In genomic region chr6:38417521-38417920, GRCh38 we compare ENCODE assay signal across 17 cellular contexts.
DNase-seq lines count a peak whose midpoint lies in the region; ATAC-seq, FAIRE-seq and TF ChIP-seq lines count a peak whose summit lies in the region.
"Had no signal": no experiment of that assay in that cellular context is flagged by ENCODE, and none has a peak within 500 bp of the region (broad histone marks: within the 10 kb centered on the region; RNA-seq: fewer than 3 reads in every experiment).

No MANE protein-coding gene starts in this region.

- H3K4me3 ChIP-seq in HCT116 (replicated peaks in 1 of 2; ENCODE audit: low read depth in 1 of 2, low read length in 2 of 2) (no peak overlapping the region), GM12878 (no peak overlapping the region), left lung (no peak overlapping the region)
- H3K4me3 ChIP-seq: GM23338 had no signal

- H3K79me2 ChIP-seq in HCT116 (ENCODE audit: insufficient read depth, low read length) (no peaks in the 10 kb centered on the region), GM12878 (ENCODE audit: control insufficient read depth, insufficient read depth, low read length) (no peaks in the 10 kb centered on the region)

- intact Hi-C loops in HCT116 (cut with micrococcal nuclease) (no loop called here), GM12878 (cut with micrococcal nuclease; ENCODE audit: unreplicated experiment) (no loop called here), left lung (cut with DNase I) (no loop called here)

- no peak for TF ChIP-seq EP300 in GM12878 (IDR thresholded peaks at IDR 0.05; ENCODE audit: borderline replicate concordance in 1 of 2, control insufficient read depth in 1 of 2, low read depth in 2 of 2, low read length in 2 of 2)

- H3K27me3 ChIP-seq in HCT116 (ENCODE audit: insufficient read depth, low read length) (no peaks in the 10 kb centered on the region), GM12878 (replicated peaks in 1 of 2; ENCODE audit: control insufficient read depth in 2 of 2, insufficient read depth in 2 of 2, low read length in 1 of 2) (no peaks in the 10 kb centered on the region), left lung (no peaks in the 10 kb centered on the region)

- no peaks in the 10 kb centered on the region for H3K9me2 ChIP-seq in HCT116 (ENCODE audit: insufficient read depth)

- H3K27ac ChIP-seq in HCT116 (ENCODE audit: low read depth, low read length), result no peak overlapping the region
- no peak overlapping the region for H3K27ac ChIP-seq in GM12878 (ENCODE audit: control insufficient read depth, insufficient read depth)
- no peak overlapping the region for H3K27ac ChIP-seq in left lung
- H3K27ac ChIP-seq: C4-2B had no signal

- RAD21 ChIA-PET in HCT116 (lab: Charles Lee; ENCODE audit: low non-redundant PET in 1 of 2, low total read pairs in 2 of 2, uncharacterized antibody in 2 of 2, unreplicated experiment in 2 of 2), result no interaction called here
- RAD21 ChIA-PET in GM12878 (lab: Charles Lee; ENCODE audit: unreplicated experiment), result no interaction called here

- ATAC-seq in HCT116 (no peak), GM12878 (no peak), left lung (peak; percentile 44)
- ATAC-seq: GM23338 had no signal

- H4K20me1 ChIP-seq in HCT116 (ENCODE audit: insufficient read depth), result no peaks in the 10 kb centered on the region
- H4K20me1 ChIP-seq in GM12878 (ENCODE audit: control insufficient read depth, insufficient read depth), result no peaks in the 10 kb centered on the region

- DNase-seq in HCEC 1CT, result peak; percentile 8
- DNase-seq in HCT116 (ENCODE audit: low read depth, low spot score), result no peak
- DNase-seq in GM12878 (ENCODE audit: low read depth, low spot score), result no peak
- no peak for DNase-seq in left lung
- no peak for DNase-seq in NOMO-1 (lab: John Stamatoyannopoulos, UW; ENCODE audit: unreplicated experiment in 2 of 2)
- no peak for DNase-seq in dedifferentiated amniotic fluid mesenchymal stem cell (ENCODE audit: extremely low spot score)
- no peak for DNase-seq in MV-4-11 (lab: John Stamatoyannopoulos, UW)
- DNase-seq: AML-193; CD4-positive, alpha-beta T cell; DMS153; DMS79; GDM1; H7; KBM-7 had no signal

- no peaks in the 10 kb centered on the region for H3K9me3 ChIP-seq in HCT116 (ENCODE audit: control insufficient read depth in 1 of 2, insufficient read depth in 1 of 2, low read depth in 1 of 2, low read length in 2 of 2)
- H3K9me3 ChIP-seq in GM12878 (replicated peaks; ENCODE audit: control insufficient read depth, insufficient read depth, low read length), result no peaks in the 10 kb centered on the region
- H3K9me3 ChIP-seq in left lung, result no peaks in the 10 kb centered on the region

- POLR2A ChIA-PET in HCT116 (lab: Charles Lee) (no interaction called here), GM12878 (lab: Charles Lee) (no interaction called here)

- no TSS peak for BruUV-seq in HCT116 (replicated peaks; lab: Mats Ljungman, UMichigan)
- BruUV-seq in GM12878 (replicated peaks; lab: Mats Ljungman, UMichigan), result no TSS peak

- CTCF ChIA-PET in HCT116 (lab: Charles Lee), result no interaction called here
- CTCF ChIA-PET in GM12878 (lab: Yijun Ruan, JAX), result interaction anchor here (0.6 to 0.8 kb wide), 2 partner anchors 9 to 41 kb away, joined by 3 read pairs; no protein-coding TSS in a partner anchor

- SMC1A ChIA-PET in GM12878 (lab: Charles Lee; ENCODE audit: uncharacterized antibody, unreplicated experiment), result interaction anchor here (1.6 kb wide), 1 partner anchor 8 kb away, joined by 3 read pairs; no protein-coding TSS in a partner anchor

- no peak for TF ChIP-seq CTCF in HCT116 (IDR thresholded peaks at IDR 0.05 in 2 of 3, conservative IDR thresholded peaks at IDR 0.05 in 1 of 3; ENCODE audit: borderline replicate concordance in 1 of 3, insufficient read depth in 1 of 3, low read depth in 2 of 3, low read length in 2 of 3)
- no peak for TF ChIP-seq CTCF in GM12878 (IDR thresholded peaks at IDR 0.05 in 2 of 3, conservative IDR thresholded peaks at IDR 0.05 in 1 of 3; ENCODE audit: control insufficient read depth in 2 of 3, extremely low read depth in 1 of 3, insufficient read depth in 1 of 3, low read depth in 3 of 3, low read length in 3 of 3)
- no peak for TF ChIP-seq CTCF in left lung (IDR thresholded peaks at IDR 0.05)

- H2AFZ ChIP-seq in HCT116 (ENCODE audit: low read depth, low read length, poor library complexity, severe bottlenecking), result no peak overlapping the region
- no peak overlapping the region for H2AFZ ChIP-seq in GM12878 (ENCODE audit: control insufficient read depth, low read depth, low read length)
- H2AFZ ChIP-seq: GM23338 had no signal

- peak; percentile 13 for FAIRE-seq in GM12878 (lab: Jason Lieb, UNC)
- FAIRE-seq: A204.1 had no signal

- in situ Hi-C loops in GM12878 (cut with MboI), result no loop called here

- no peak for TF ChIP-seq RAD21 in HCT116 (IDR thresholded peaks at IDR 0.05; ENCODE audit: low read depth)
- TF ChIP-seq RAD21 in GM12878 (IDR thresholded peaks at IDR 0.05; ENCODE audit: insufficient read depth, low read depth, low read length), result no peak

- TF ChIP-seq POLR2A in HCT116 (IDR thresholded peaks at IDR 0.05; ENCODE audit: borderline replicate concordance, extremely low read depth, insufficient read depth, insufficient read length) (no peak), GM12878 (IDR thresholded peaks at IDR 0.05; ENCODE audit: low read depth, low read length) (no peak)

- WGBS in GM12878 (ENCODE audit: insufficient coverage, insufficient replicate concordance, low lambda C conversion rate, missing lambda C conversion rate), result 80% methylated on average over 6 of the region's 6 CpGs

- no peaks in the 10 kb centered on the region for H3K36me3 ChIP-seq in HCT116 (ENCODE audit: control insufficient read depth in 1 of 2, insufficient read depth in 2 of 2, low read length in 2 of 2)
- H3K36me3 ChIP-seq in GM12878 (ENCODE audit: control insufficient read depth in 2 of 2, insufficient read depth in 2 of 2, low read length in 1 of 2), result no peaks in the 10 kb centered on the region
- H3K36me3 ChIP-seq in left lung, result no peaks in the 10 kb centered on the region

- H3K4me2 ChIP-seq in HCT116 (ENCODE audit: low read length) (no peak overlapping the region), GM12878 (ENCODE audit: control insufficient read depth, insufficient read depth) (no peak overlapping the region)
- H3K4me2 ChIP-seq: GM23338 had no signal

- no peak overlapping the region for H3K9ac ChIP-seq in HCT116 (ENCODE audit: low read length)
- H3K9ac ChIP-seq in GM12878 (ENCODE audit: control insufficient read depth, insufficient read depth, low read length), result no peak overlapping the region

- H3K4me1 ChIP-seq in HCT116 (ENCODE audit: control insufficient read depth in 1 of 2, insufficient read depth in 2 of 2, low read length in 2 of 2) (no peaks in the 10 kb centered on the region), GM12878 (ENCODE audit: control insufficient read depth, insufficient read depth, low read length) (no peaks in the 10 kb centered on the region), left lung (no peaks in the 10 kb centered on the region)

TF ChIP-seq in HCT116, 20 proteins besides CTCF, POLR2A, EP300 and RAD21:
- TF ChIP-seq CEBPB (IDR thresholded peaks at IDR 0.05; ENCODE audit: low read depth) (peak; percentile 54), ZFX (IDR thresholded peaks at IDR 0.05) (no peak)

TF ChIP-seq in GM12878, 131 proteins besides CTCF, POLR2A, EP300 and RAD21:
- no peak for TF ChIP-seq RFX5 (IDR thresholded peaks at IDR 0.05; ENCODE audit: low read depth, low read length)
- TF ChIP-seq YY1 (IDR thresholded peaks at IDR 0.05; ENCODE audit: low read depth, low read length), result no peak
- TF ChIP-seq MTA3 (IDR thresholded peaks at IDR 0.05; ENCODE audit: borderline replicate concordance, low read length), result no peak
- TF ChIP-seq HDGF (IDR thresholded peaks at IDR 0.05), result no peak
- no peak for TF ChIP-seq ATF3 (IDR thresholded peaks at IDR 0.05; ENCODE audit: borderline replicate concordance, extremely low read depth, low read depth, low read length)
- TF ChIP-seq PAX8 (IDR thresholded peaks at IDR 0.05), result no peak
- no peak for TF ChIP-seq ZNF274 (IDR thresholded peaks at IDR 0.05; ENCODE audit: insufficient read depth, insufficient read length)
- no peak for TF ChIP-seq SRF (IDR thresholded peaks at IDR 0.05; ENCODE audit: low read depth in 2 of 2, low read length in 2 of 2)
- TF ChIP-seq CREM (IDR thresholded peaks at IDR 0.05; ENCODE audit: low read depth), result no peak
- TF ChIP-seq SREBF1 (IDR thresholded peaks at IDR 0.05; ENCODE audit: low read length), result no peak
- TF ChIP-seq USF2 (IDR thresholded peaks at IDR 0.05; ENCODE audit: borderline replicate concordance, low read depth, low read length), result no peak
- TF ChIP-seq BHLHE40 (IDR thresholded peaks at IDR 0.05; ENCODE audit: borderline replicate concordance in 1 of 2, low read depth in 2 of 2, low read length in 1 of 2), result no peak
- TF ChIP-seq SMARCA5 (IDR thresholded peaks at IDR 0.05), result no peak
- TF ChIP-seq SMAD5 (IDR thresholded peaks at IDR 0.05; ENCODE audit: low read depth), result no peak
- no peak for TF ChIP-seq PBX3 (IDR thresholded peaks at IDR 0.05; ENCODE audit: insufficient replicate concordance, low read depth, low read length)
- TF ChIP-seq FOXM1 (IDR thresholded peaks at IDR 0.05; ENCODE audit: low read depth, low read length), result no peak
- TF ChIP-seq GATAD2B (conservative IDR thresholded peaks at IDR 0.05; ENCODE audit: low read depth), result no peak
- no peak for TF ChIP-seq WRNIP1 (IDR thresholded peaks at IDR 0.05; ENCODE audit: borderline replicate concordance, low read depth, low read length)
